14 cellular contexts compared by ENCODE assay signal in genomic region chr2:197208841-197209240, GRCh38.
DNase-seq lines count a peak whose midpoint lies in the region; ATAC-seq, FAIRE-seq and TF ChIP-seq lines count a peak whose summit lies in the region.
"Had no signal": no experiment of that assay in that cellular context is flagged by ENCODE, and none has a peak within 500 bp of the region (broad histone marks: within the 10 kb centered on the region; RNA-seq: fewer than 3 reads in every experiment).

No MANE protein-coding gene starts in this region.

- no CpG with 5 or more reads among the region's 3 CpGs for WGBS in trophoblast cell (ENCODE audit: extremely low coverage, insufficient coverage, insufficient read length)

- H4K8ac ChIP-seq in trophoblast cell (ENCODE audit: low read depth, low read length), result no peak overlapping the region

- H2BK120ac ChIP-seq in trophoblast cell (ENCODE audit: insufficient read depth, low read length, poor library complexity), result no peak overlapping the region

- CTCF ChIA-PET in naive thymus-derived CD4-positive, alpha-beta T cell (lab: Charles Lee), result interaction anchor here (0.6 to 2.5 kb wide), 6 partner anchors 11 to 100 kb away, joined by 3 to 12 read pairs (median 4); no protein-coding TSS in a partner anchor

- no peak overlapping the region for H2AK5ac ChIP-seq in trophoblast cell (ENCODE audit: low read length)

- H3K9ac ChIP-seq in astrocyte (ENCODE audit: low read length) (no peak overlapping the region), trophoblast cell (ENCODE audit: low read length) (no peak overlapping the region)
- H3K9ac ChIP-seq: KMS-11 had no signal

- no peaks in the 10 kb centered on the region for H3K79me1 ChIP-seq in trophoblast cell (ENCODE audit: low read length)

- H3K27ac Mint-ChIP-seq in astrocyte (ENCODE audit: unreplicated experiment) (no peak overlapping the region), glutamatergic neuron (ENCODE audit: unreplicated experiment) (no peak overlapping the region)
- peak overlapping the region; percentile 79 to 100 (median 98) for H3K27ac Mint-ChIP-seq in naive thymus-derived CD4-positive, alpha-beta T cell

- H3K4me3 ChIP-seq in astrocyte (ENCODE audit: insufficient read depth, low read depth, low read length) (no peak overlapping the region), trophoblast cell (ENCODE audit: low read depth, low read length) (no peak overlapping the region)
- no peak overlapping the region for H3K4me3 ChIP-seq in naive thymus-derived CD4-positive, alpha-beta T cell (ENCODE audit: low read length)
- H3K4me3 ChIP-seq: heart right ventricle, right atrium auricular region had no signal

- TF ChIP-seq CTCF in astrocyte (IDR thresholded peaks at IDR 0.05; ENCODE audit: insufficient read depth, low read depth, low read length) (no peak), glutamatergic neuron (IDR thresholded peaks at IDR 0.05; ENCODE audit: partially characterized antibody, unreplicated experiment) (no peak)

- no peak overlapping the region for H3K14ac ChIP-seq in trophoblast cell (ENCODE audit: low read length)

- H2AFZ ChIP-seq in astrocyte (ENCODE audit: low read depth, low read length) (no peak overlapping the region), trophoblast cell (ENCODE audit: insufficient read depth, low read length, poor library complexity) (no peak overlapping the region)

- H4K20me1 ChIP-seq in astrocyte (ENCODE audit: insufficient read depth, low read length), result no peaks in the 10 kb centered on the region

- H3K4me3 Mint-ChIP-seq in astrocyte (ENCODE audit: unreplicated experiment) (no peak overlapping the region), glutamatergic neuron (ENCODE audit: unreplicated experiment) (no peak overlapping the region)
- peak overlapping the region; percentile 61 to 86 (median 78) for H3K4me3 Mint-ChIP-seq in naive thymus-derived CD4-positive, alpha-beta T cell

- H3K36me3 ChIP-seq in astrocyte (ENCODE audit: insufficient read depth, low read length) (no peaks in the 10 kb centered on the region), trophoblast cell (ENCODE audit: control insufficient read depth in 1 of 2, insufficient read depth in 2 of 2, low read length in 2 of 2) (no peaks in the 10 kb centered on the region)
- H3K36me3 ChIP-seq in naive thymus-derived CD4-positive, alpha-beta T cell (ENCODE audit: control insufficient read depth in 2 of 3, insufficient read depth in 3 of 3, low read length in 3 of 3), result peaks cover 0 to 4% (median 0%) of the 10 kb centered on the region in 3 experiments
- H3K36me3 ChIP-seq: heart right ventricle, right atrium auricular region had no signal

- H2BK12ac ChIP-seq in trophoblast cell (ENCODE audit: low read length), result no peak overlapping the region

- H3K36me3 Mint-ChIP-seq in astrocyte (ENCODE audit: low read depth, unreplicated experiment), result no peaks in the 10 kb centered on the region
- peaks cover 0 to 32% (median 7%) of the 10 kb centered on the region in 5 donors for H3K36me3 Mint-ChIP-seq in naive thymus-derived CD4-positive, alpha-beta T cell
- no peaks in the 10 kb centered on the region for H3K36me3 Mint-ChIP-seq in glutamatergic neuron (ENCODE audit: unreplicated experiment)

- H3K27me3 Mint-ChIP-seq in astrocyte (ENCODE audit: low read depth, unreplicated experiment) (no peaks in the 10 kb centered on the region), glutamatergic neuron (ENCODE audit: unreplicated experiment) (peaks cover 2% of the 10 kb centered on the region)
- H3K27me3 Mint-ChIP-seq in naive thymus-derived CD4-positive, alpha-beta T cell, result no peaks in the 10 kb centered on the region

- peaks cover 35% of the 10 kb centered on the region for H3K4me1 Mint-ChIP-seq in astrocyte (ENCODE audit: low read depth, unreplicated experiment)
- peaks cover 78 to 99% (median 95%) of the 10 kb centered on the region in 7 donors for H3K4me1 Mint-ChIP-seq in naive thymus-derived CD4-positive, alpha-beta T cell
- H3K4me1 Mint-ChIP-seq in glutamatergic neuron (ENCODE audit: low read depth, unreplicated experiment), result no peaks in the 10 kb centered on the region

- H3K9me3 Mint-ChIP-seq in astrocyte (ENCODE audit: unreplicated experiment), result peaks cover 3% of the 10 kb centered on the region
- H3K9me3 Mint-ChIP-seq in naive thymus-derived CD4-positive, alpha-beta T cell, result peaks cover 0 to 3% (median 0%) of the 10 kb centered on the region in 11 donors
- H3K9me3 Mint-ChIP-seq in glutamatergic neuron (ENCODE audit: unreplicated experiment), result no peaks in the 10 kb centered on the region

- H4K91ac ChIP-seq in trophoblast cell (ENCODE audit: low read depth, low read length), result no peak overlapping the region

- H3K4me1 ChIP-seq in astrocyte (ENCODE audit: insufficient read depth, low read length), result peaks cover 7% of the 10 kb centered on the region
- H3K4me1 ChIP-seq in naive thymus-derived CD4-positive, alpha-beta T cell (ENCODE audit: control insufficient read depth in 2 of 2, insufficient read depth in 2 of 2, low read length in 2 of 2), result peaks cover 89 to 93% of the 10 kb centered on the region in 2 donors
- H3K4me1 ChIP-seq in trophoblast cell (ENCODE audit: control insufficient read depth in 1 of 2, insufficient read depth in 2 of 2, low read length in 2 of 2), result peaks cover 5 to 6% of the 10 kb centered on the region in 2 experiments

- no peak overlapping the region for H3K4me2 ChIP-seq in astrocyte (ENCODE audit: low read length)
- H3K4me2 ChIP-seq in trophoblast cell (ENCODE audit: low read length), result no peak overlapping the region
- H3K4me2 ChIP-seq: KMS-11 had no signal

- H3K23ac ChIP-seq in trophoblast cell (ENCODE audit: low read length), result no peak overlapping the region

- H3K18ac ChIP-seq in trophoblast cell (ENCODE audit: low read length), result no peak overlapping the region

- H3K27ac ChIP-seq in astrocyte (ENCODE audit: low read depth, low read length) (no peak overlapping the region), caudate nucleus (ENCODE audit: low read depth, low read length) (no peak overlapping the region), trophoblast cell (ENCODE audit: low read depth, low read length) (no peak overlapping the region)
- H3K27ac ChIP-seq in naive thymus-derived CD4-positive, alpha-beta T cell (ENCODE audit: low read depth, low read length), result peak overlapping the region; percentile 82
- H3K27ac ChIP-seq: KMS-11, right atrium auricular region had no signal

- DNase-seq in COLO829 (ENCODE audit: low spot score), result peak; percentile 51
- DNase-seq in NCI-H226, result peak; percentile 37
- DNase-seq in astrocyte (ENCODE audit: low read depth), result peak; percentile 34
- DNase-seq in naive thymus-derived CD4-positive, alpha-beta T cell, result peak in 6 of 9 donors; percentile 23 to 54 (median 42)
- DNase-seq in stimulated activated CD4-positive, alpha-beta T cell treated with anti-CD3 and anti-CD28 coated beads, Interleukin-2, amount 100 ng/mL, for 48 hours, result no peak
- DNase-seq in glutamatergic neuron, result no peak
- no peak for DNase-seq in caudate nucleus (lab: John Stamatoyannopoulos, UW)
- DNase-seq in trophoblast cell, result no peak
- DNase-seq: C1 segment of cervical spinal cord, HCEC 1CT, heart right ventricle, PC-3 had no signal

- POLR2A ChIA-PET in naive thymus-derived CD4-positive, alpha-beta T cell (lab: Charles Lee), result interaction anchor here (0.7 to 14.4 kb wide), 12 partner anchors 8 to 106 kb away, joined by 3 to 254 read pairs (median 6); partner anchors contain the start of gene ANKRD44

- no peak for ATAC-seq in naive thymus-derived CD4-positive, alpha-beta T cell
- ATAC-seq: heart right ventricle, PC-3 had no signal

- no peak overlapping the region for H3K4ac ChIP-seq in trophoblast cell (ENCODE audit: low read depth, low read length)

- no peak overlapping the region for H2BK5ac ChIP-seq in trophoblast cell (ENCODE audit: low read depth, low read length, poor library complexity)

- no peak overlapping the region for H4K12ac ChIP-seq in trophoblast cell (ENCODE audit: low read depth, low read length)

- H3K9me3 ChIP-seq in astrocyte (ENCODE audit: insufficient read depth, low read depth, low read length), result no peaks in the 10 kb centered on the region
- H3K9me3 ChIP-seq in naive thymus-derived CD4-positive, alpha-beta T cell (ENCODE audit: control insufficient read depth in 2 of 3, low read length in 3 of 3), result no peaks in the 10 kb centered on the region
- H3K9me3 ChIP-seq in trophoblast cell (ENCODE audit: insufficient read depth, low read depth, low read length), result no peaks in the 10 kb centered on the region
- H3K9me3 ChIP-seq: heart right ventricle, right atrium auricular region had no signal

- H3K79me2 ChIP-seq in astrocyte (ENCODE audit: insufficient read depth, low read length) (no peaks in the 10 kb centered on the region), trophoblast cell (ENCODE audit: control insufficient read depth, insufficient read depth, low read length, poor library complexity) (no peaks in the 10 kb centered on the region)

- intact Hi-C loops in naive thymus-derived CD4-positive, alpha-beta T cell (cut with micrococcal nuclease), result loop anchor here (1.0 to 10.0 kb wide), 6 partner anchors 8 to 296 kb away; partner anchors contain the start of gene HSPE1 (in 1 of the 2)

- no peak for FAIRE-seq in astrocyte (lab: Jason Lieb, UNC)

- no peaks in the 10 kb centered on the region for H3K27me3 ChIP-seq in astrocyte (ENCODE audit: insufficient read depth, low read length)
- H3K27me3 ChIP-seq in naive thymus-derived CD4-positive, alpha-beta T cell (ENCODE audit: control insufficient read depth in 2 of 2, insufficient read depth in 2 of 2, low read length in 2 of 2), result no peaks in the 10 kb centered on the region
- H3K27me3 ChIP-seq in trophoblast cell (ENCODE audit: insufficient read depth, low read length), result no peaks in the 10 kb centered on the region
- H3K27me3 ChIP-seq: heart right ventricle, right atrium auricular region had no signal

Comparison
In these comparisons a context has a peak if more than half of its experiments do, and no peak if none do; other contexts are left out.
1. DNase-seq: peak in COLO829 (single experiment), NCI-H226 (single experiment), astrocyte (single experiment) and naive thymus-derived CD4-positive, alpha-beta T cell (6 of 9); none in stimulated activated CD4-positive, alpha-beta T cell treated with anti-CD3 and anti-CD28 coated beads, Interleukin-2, amount 100 ng/mL, for 48 hours (0 of 2), glutamatergic neuron (single experiment), caudate nucleus (0 of 61) and trophoblast cell (0 of 2).
2. H3K27ac Mint-ChIP-seq: peak in naive thymus-derived CD4-positive, alpha-beta T cell (9 of 9); none in astrocyte (single experiment) and glutamatergic neuron (single experiment).
3. H3K4me3 Mint-ChIP-seq: peak in naive thymus-derived CD4-positive, alpha-beta T cell (10 of 10); none in astrocyte (single experiment) and glutamatergic neuron (single experiment).